In genomic region chr3:32888739-32889138, GRCh38 we compare ENCODE assay signal across 11 cellular contexts.
DNase-seq lines count a peak whose midpoint lies in the region; ATAC-seq and TF ChIP-seq lines count a peak whose summit lies in the region.
"Had no signal": no experiment of that assay in that cellular context is flagged by ENCODE, and none has a peak within 500 bp of the region (broad histone marks: within the 10 kb centered on the region; RNA-seq: fewer than 3 reads in every experiment).

No MANE protein-coding gene starts in this region.

- peak; percentile 95 for ATAC-seq in GM18858 (IDR thresholded peaks at IDR 0.05; ENCODE audit: unreplicated experiment)
- ATAC-seq in GM21515 (IDR thresholded peaks at IDR 0.05; ENCODE audit: unreplicated experiment): peak; percentile 84
- ATAC-seq in HG03097 (IDR thresholded peaks at IDR 0.05; ENCODE audit: low FRiP score, unreplicated experiment): peak; percentile 77

- H3K9ac ChIP-seq in adipocyte (ENCODE audit: low read length): no peak overlapping the region
- H3K9ac ChIP-seq in mesenchymal stem cell (ENCODE audit: low read length): no peak overlapping the region

- H3K27ac ChIP-seq in Peyer's patch (no peak overlapping the region), mesenchymal stem cell (ENCODE audit: low read length, poor library complexity, severe bottlenecking) (no peak overlapping the region), esophagus squamous epithelium (no peak overlapping the region)
- H3K27ac ChIP-seq: skin epidermis had no signal

- H3K4me2 ChIP-seq in mesenchymal stem cell (ENCODE audit: low read length, poor library complexity, severe bottlenecking): no peak overlapping the region

- H2AFZ ChIP-seq in mesenchymal stem cell (ENCODE audit: low read depth, low read length): no peak overlapping the region

- H3K27me3 ChIP-seq in adipocyte (replicated peaks; ENCODE audit: control insufficient read depth, insufficient read depth, low read length) (peaks cover 25% of the 10 kb centered on the region), Peyer's patch (no peaks in the 10 kb centered on the region), mesenchymal stem cell (ENCODE audit: control insufficient read depth in 1 of 2, insufficient read depth in 1 of 2, low read length in 2 of 2) (peaks cover 10 to 44% of the 10 kb centered on the region in 2 experiments), esophagus squamous epithelium (peaks cover 0 to 12% (median 0%) of the 10 kb centered on the region in 4 donors)

- no peak overlapping the region for H2AK5ac ChIP-seq in mesenchymal stem cell (ENCODE audit: low read length, severe bottlenecking)

- no CpG with 5 or more reads among the region's 1 CpG for WGBS in mesenchymal stem cell
- WGBS in esophagus squamous epithelium, 2 donors: 70 to 93% methylated on average over 1 of the region's 1 CpG

- no peak overlapping the region for H4K8ac ChIP-seq in mesenchymal stem cell (ENCODE audit: low read length)

- no peak for TF ChIP-seq CTCF in Peyer's patch (IDR thresholded peaks at IDR 0.05)
- TF ChIP-seq CTCF in esophagus squamous epithelium (IDR thresholded peaks at IDR 0.05): no peak

- H3K4me1 ChIP-seq in adipocyte (ENCODE audit: control insufficient read depth, insufficient read depth, low read length) (peaks cover 10% of the 10 kb centered on the region), Peyer's patch (no peaks in the 10 kb centered on the region), mesenchymal stem cell (ENCODE audit: control insufficient read depth, insufficient read depth, low read depth, low read length) (no peaks in the 10 kb centered on the region), esophagus squamous epithelium (no peaks in the 10 kb centered on the region)

- H3K36me3 ChIP-seq in adipocyte (ENCODE audit: control insufficient read depth, insufficient read depth, low read length, severe bottlenecking): peaks cover 11% of the 10 kb centered on the region
- no peaks in the 10 kb centered on the region for H3K36me3 ChIP-seq in Peyer's patch
- no peaks in the 10 kb centered on the region for H3K36me3 ChIP-seq in mesenchymal stem cell (ENCODE audit: control insufficient read depth in 1 of 2, insufficient read depth in 2 of 2, low read depth in 1 of 2, low read length in 2 of 2)
- H3K36me3 ChIP-seq in esophagus squamous epithelium: no peaks in the 10 kb centered on the region

- DNase-seq in adipocyte (ENCODE audit: low read depth): peak; percentile 12
- DNase-seq in Peyer's patch: no peak
- no peak for DNase-seq in mesenchymal stem cell
- DNase-seq in NCI-H748 treated with DMSO at 0.1 percent for 48 hours (lab: John Stamatoyannopoulos, UW): no peak
- DNase-seq in esophagus squamous epithelium (lab: John Stamatoyannopoulos, UW): no peak
- DNase-seq: activated naive CD4-positive, alpha-beta T cell treated with anti-CD3 and anti-CD28 coated beads, Interleukin-2, amount 10 ng/mL, durations not matched to agents 7 days and 5 days; effector CD4-positive, alpha-beta T cell had no signal

- H3K14ac ChIP-seq in mesenchymal stem cell (ENCODE audit: low read length in 2 of 2): no peak overlapping the region

- H3K9me3 ChIP-seq in adipocyte (ENCODE audit: control insufficient read depth, low read length): no peaks in the 10 kb centered on the region
- H3K9me3 ChIP-seq in Peyer's patch: no peaks in the 10 kb centered on the region
- H3K9me3 ChIP-seq in mesenchymal stem cell (ENCODE audit: control insufficient read depth, low read length): no peaks in the 10 kb centered on the region
- H3K9me3 ChIP-seq in esophagus squamous epithelium: no peaks in the 10 kb centered on the region

- no peak overlapping the region for H4K91ac ChIP-seq in mesenchymal stem cell (ENCODE audit: low read length)

- no peak overlapping the region for H2BK12ac ChIP-seq in mesenchymal stem cell (ENCODE audit: low read length in 2 of 2)

- no peak overlapping the region for H2BK5ac ChIP-seq in mesenchymal stem cell (ENCODE audit: low read depth, low read length, poor library complexity, severe bottlenecking)

- TF ChIP-seq POLR2A in Peyer's patch (IDR thresholded peaks at IDR 0.05): no peak
- no peak for TF ChIP-seq POLR2A in esophagus squamous epithelium (IDR thresholded peaks at IDR 0.05)

- no peak overlapping the region for H3K4ac ChIP-seq in mesenchymal stem cell (ENCODE audit: low read depth in 1 of 2, low read length in 2 of 2)

- H2BK120ac ChIP-seq in mesenchymal stem cell (ENCODE audit: low read depth, low read length): no peak overlapping the region

- no peaks in the 10 kb centered on the region for H3K79me1 ChIP-seq in mesenchymal stem cell (replicated peaks; ENCODE audit: low read length, poor library complexity, severe bottlenecking)

- intact Hi-C loops in esophagus squamous epithelium (cut with DNase I): no loop called here

- no peak overlapping the region for H3K4me3 ChIP-seq in adipocyte (ENCODE audit: low read length)
- H3K4me3 ChIP-seq in Peyer's patch: no peak overlapping the region
- no peak overlapping the region for H3K4me3 ChIP-seq in mesenchymal stem cell (ENCODE audit: insufficient read depth in 1 of 2, low read depth in 1 of 2, low read length in 2 of 2)
- no peak overlapping the region for H3K4me3 ChIP-seq in esophagus squamous epithelium
- H3K4me3 ChIP-seq: skin epidermis had no signal

- H3K23ac ChIP-seq in mesenchymal stem cell (ENCODE audit: low read length in 2 of 2): no peak overlapping the region

- H3K18ac ChIP-seq in mesenchymal stem cell (ENCODE audit: low read depth in 1 of 2, low read length in 2 of 2): no peak overlapping the region

- H2BK15ac ChIP-seq in mesenchymal stem cell (ENCODE audit: low read depth, poor library complexity, severe bottlenecking): no peak overlapping the region
